8 cellular contexts compared by ENCODE assay signal in the genomic region with DNA sequence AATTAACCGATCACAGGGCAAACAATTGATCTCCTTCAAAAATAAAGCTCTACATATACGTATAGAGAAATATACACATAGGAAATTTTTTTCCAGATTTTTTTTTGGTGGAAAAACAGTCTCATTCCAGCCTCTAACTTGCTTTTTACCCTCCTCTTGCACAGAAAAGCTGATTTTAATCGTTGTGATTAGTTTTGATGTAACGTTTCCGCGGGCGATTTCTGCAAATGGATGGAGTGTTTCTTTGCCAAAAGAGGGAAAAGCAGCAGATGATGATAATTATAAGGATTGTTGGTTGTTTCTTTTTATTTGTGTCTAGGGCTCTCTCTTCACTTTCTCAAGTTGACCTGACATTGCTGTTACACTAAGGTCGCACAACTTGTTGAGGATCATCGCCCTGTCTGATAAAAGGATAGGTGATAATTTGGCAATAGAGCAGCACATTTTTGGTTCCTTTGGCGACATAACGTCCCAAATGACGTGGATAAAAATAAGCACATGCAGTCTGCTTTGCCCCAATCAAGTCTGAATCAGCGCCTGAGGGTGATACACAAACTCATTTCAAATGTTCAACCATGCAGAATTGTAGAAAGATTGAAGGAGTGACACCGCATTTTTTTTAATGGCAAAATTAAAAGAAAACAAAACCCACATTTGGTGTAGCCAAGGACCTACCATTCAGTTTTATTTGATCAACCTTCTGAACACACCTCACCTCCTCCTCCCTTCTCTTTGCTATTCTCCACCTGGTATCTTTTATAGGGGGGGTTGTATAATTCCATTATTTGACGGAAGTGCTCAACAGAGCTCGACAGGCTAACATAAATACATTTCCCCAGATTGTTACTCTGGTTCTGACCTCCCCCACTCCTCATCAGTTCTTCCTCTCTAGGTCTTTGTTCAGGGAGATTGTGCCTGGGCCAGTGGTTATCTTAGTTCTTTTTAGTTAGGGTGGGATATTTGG.
DNase-seq lines count a peak whose midpoint lies in the region; ATAC-seq lines count a peak whose summit lies in the region.

No MANE protein-coding gene starts in this region.

- no peak for DNase-seq in T-helper 2 cell treated with Interferon-gamma antibody and Interleukin-4, amounts not matched to agents 5 μg/mL and 100 μg/mL, for 36 hours (ENCODE audit: low spot score)
- DNase-seq in T-helper 2 cell (no peak), HUDEP-2 (lab: John Stamatoyannopoulos, UW; ENCODE audit: unreplicated experiment in 76 of 76) (no peak), NCI-H146 (lab: John Stamatoyannopoulos, UW) (no peak), GOT3 (lab: John Stamatoyannopoulos, UW) (no peak)
- DNase-seq in activated CD8-positive, alpha-beta T cell treated with anti-CD3 and anti-CD28 coated beads, Interleukin-2, amount 10 ng/mL, durations not matched to agents 7 days and 5 days: no peak

- POLR2A ChIA-PET in activated CD8-positive, alpha-beta T cell treated with anti-CD3 and anti-CD28 coated beads, Interleukin-2, amount 10 ng/mL, durations not matched to agents 7 days and 5 days (lab: Charles Lee): interaction anchor here (0.6 kb wide), 1 partner anchor 13 kb away, joined by 3 read pairs; no protein-coding TSS in a partner anchor

- CTCF ChIA-PET in activated CD8-positive, alpha-beta T cell treated with anti-CD3 and anti-CD28 coated beads, Interleukin-2, amount 10 ng/mL, durations not matched to agents 7 days and 5 days (lab: Charles Lee): no interaction called here

- H3K27me3 ChIP-seq in layer of hippocampus (ENCODE audit: control insufficient read depth, insufficient read depth, low read length): no peaks in the 10 kb centered on the region

- H3K9me3 Mint-ChIP-seq in T-helper 2 cell treated with Interferon-gamma antibody and Interleukin-4, amounts not matched to agents 5 μg/mL and 100 μg/mL, for 36 hours: no peaks in the 10 kb centered on the region
- H3K9me3 Mint-ChIP-seq in activated CD8-positive, alpha-beta T cell treated with anti-CD3 and anti-CD28 coated beads, Interleukin-2, amount 10 ng/mL, durations not matched to agents 7 days and 5 days (ENCODE audit: insufficient read depth): no peaks in the 10 kb centered on the region

- no peak overlapping the region for H3K27ac Mint-ChIP-seq in T-helper 2 cell treated with Interferon-gamma antibody and Interleukin-4, amounts not matched to agents 5 μg/mL and 100 μg/mL, for 36 hours
- H3K27ac Mint-ChIP-seq in activated CD8-positive, alpha-beta T cell treated with anti-CD3 and anti-CD28 coated beads, Interleukin-2, amount 10 ng/mL, durations not matched to agents 7 days and 5 days: no peak overlapping the region

- no peaks in the 10 kb centered on the region for H3K36me3 Mint-ChIP-seq in T-helper 2 cell treated with Interferon-gamma antibody and Interleukin-4, amounts not matched to agents 5 μg/mL and 100 μg/mL, for 36 hours (ENCODE audit: low read depth)
- peaks cover 4% of the 10 kb centered on the region for H3K36me3 Mint-ChIP-seq in activated CD8-positive, alpha-beta T cell treated with anti-CD3 and anti-CD28 coated beads, Interleukin-2, amount 10 ng/mL, durations not matched to agents 7 days and 5 days (ENCODE audit: low read depth)

- peak overlapping the region; percentile 84 for H3K4me3 Mint-ChIP-seq in T-helper 2 cell treated with Interferon-gamma antibody and Interleukin-4, amounts not matched to agents 5 μg/mL and 100 μg/mL, for 36 hours
- peak overlapping the region; percentile 73 for H3K4me3 Mint-ChIP-seq in activated CD8-positive, alpha-beta T cell treated with anti-CD3 and anti-CD28 coated beads, Interleukin-2, amount 10 ng/mL, durations not matched to agents 7 days and 5 days

- peaks cover 17% of the 10 kb centered on the region for H3K4me1 Mint-ChIP-seq in T-helper 2 cell treated with Interferon-gamma antibody and Interleukin-4, amounts not matched to agents 5 μg/mL and 100 μg/mL, for 36 hours (ENCODE audit: low read depth)
- H3K4me1 Mint-ChIP-seq in activated CD8-positive, alpha-beta T cell treated with anti-CD3 and anti-CD28 coated beads, Interleukin-2, amount 10 ng/mL, durations not matched to agents 7 days and 5 days (ENCODE audit: low read depth): peaks cover 13% of the 10 kb centered on the region

- peaks cover 75% of the 10 kb centered on the region for H3K27me3 Mint-ChIP-seq in T-helper 2 cell treated with Interferon-gamma antibody and Interleukin-4, amounts not matched to agents 5 μg/mL and 100 μg/mL, for 36 hours (ENCODE audit: low read depth)
- peaks cover 61% of the 10 kb centered on the region for H3K27me3 Mint-ChIP-seq in activated CD8-positive, alpha-beta T cell treated with anti-CD3 and anti-CD28 coated beads, Interleukin-2, amount 10 ng/mL, durations not matched to agents 7 days and 5 days (ENCODE audit: low read depth)

- ATAC-seq in activated CD8-positive, alpha-beta T cell treated with anti-CD3 and anti-CD28 coated beads, Interleukin-2, amount 10 ng/mL, durations not matched to agents 7 days and 5 days: no peak

- H3K27ac ChIP-seq in layer of hippocampus (ENCODE audit: low read depth, low read length): peak overlapping the region; percentile 85
- H3K27ac ChIP-seq in temporal lobe (ENCODE audit: low read depth, low read length): peak overlapping the region; percentile 93
